ENCODE assay signal across 1 cellular context in genomic region chr2:48450256-48450655, GRCh38.
TF ChIP-seq lines count a peak whose summit lies in the region.

No MANE protein-coding gene starts in this region.

TF ChIP-seq in neural cell, 6 proteins besides CTCF, POLR2A, EP300 and RAD21 (continued from another document):
- TF ChIP-seq REST (IDR thresholded peaks at IDR 0.05; ENCODE audit: borderline replicate concordance) (no peak), MXI1 (conservative IDR thresholded peaks at IDR 0.05; ENCODE audit: poor library complexity, severe bottlenecking) (no peak), EZH2 (IDR thresholded peaks at IDR 0.05; ENCODE audit: borderline replicate concordance, insufficient read depth, low read length, poor library complexity, severe bottlenecking) (no peak), POLR2AphosphoS5 (IDR thresholded peaks at IDR 0.05) (no peak)
